Comparison of ENCODE assay signal across 8 cellular contexts in genomic region chr1:184805667-184806295, GRCh38. TPM values are rescaled to one million over a fixed set of nuclear protein-coding genes. Genes with fewer than 3 reads are reported as not detected.
DNase-seq lines count a peak whose midpoint lies in the region; ATAC-seq and TF ChIP-seq lines count a peak whose summit lies in the region.

No MANE protein-coding gene starts in this region.

- intact Hi-C loops in PC-9 (cut with micrococcal nuclease; ENCODE audit: unreplicated experiment): loop anchor here (1.0 to 5.0 kb wide), 6 partner anchors 177 to 1407 kb away; partner anchors contain the start of genes IVNS1ABP, SWT1 and TRMT1L

- no peaks in the 10 kb centered on the region for H3K9me2 ChIP-seq in Karpas-422 (replicated peaks; ENCODE audit: insufficient read depth, low read length)
- H3K9me2 ChIP-seq in PC-9 (ENCODE audit: insufficient read depth): no peaks in the 10 kb centered on the region

- no peaks in the 10 kb centered on the region for H3K9me3 ChIP-seq in Karpas-422 (ENCODE audit: low read length)
- H3K9me3 ChIP-seq in PC-9 (ENCODE audit: insufficient read depth, low read depth): no peaks in the 10 kb centered on the region

- H3K27ac ChIP-seq in Karpas-422 (ENCODE audit: low read length) (no peak overlapping the region), PC-9 (no peak overlapping the region)

- BruUV-seq in PC-9 (replicated peaks; lab: Mats Ljungman, UMichigan): no TSS peak

- H3K9me3 Mint-ChIP-seq in nephron: no peaks in the 10 kb centered on the region

- H3K27me3 Mint-ChIP-seq in nephron (ENCODE audit: low read depth): peaks cover 4% of the 10 kb centered on the region

- POLR2A ChIA-PET in PC-9 (lab: Charles Lee; ENCODE audit: unreplicated experiment): interaction anchor here (0.7 kb wide), 1 partner anchor 168 kb away, joined by 3 read pairs; the partner anchor contains the start of gene NIBAN1

- CTCF ChIA-PET in PC-9 (lab: Charles Lee): interaction anchor here (0.7 to 1.5 kb wide), 4 partner anchors 174 to 364 kb away, joined by 3 to 7 read pairs (median 6); no protein-coding TSS in a partner anchor

- H3K4me3 Mint-ChIP-seq in nephron: no peak overlapping the region

- no peak overlapping the region for H3K9ac ChIP-seq in Karpas-422 (ENCODE audit: low read length)

- peaks cover 26% of the 10 kb centered on the region for H3K4me1 ChIP-seq in Karpas-422 (ENCODE audit: low read length)
- H3K4me1 ChIP-seq in PC-9 (replicated peaks; ENCODE audit: insufficient read depth): peaks cover 17% of the 10 kb centered on the region

- H3K79me2 ChIP-seq in Karpas-422 (ENCODE audit: low read length): no peaks in the 10 kb centered on the region
- no peaks in the 10 kb centered on the region for H3K79me2 ChIP-seq in PC-9 (ENCODE audit: low read depth)

- TF ChIP-seq CTCF in PC-9 (conservative IDR thresholded peaks at IDR 0.05) (peak; percentile 90), fibroblast of mammary gland (conservative IDR thresholded peaks at IDR 0.05; ENCODE audit: control insufficient read depth, insufficient read depth, low read depth, low read length) (peak; percentile 95), nephron (IDR thresholded peaks at IDR 0.05; ENCODE audit: unreplicated experiment in 3 of 3) (peak; percentile 87 to 96 (median 88))

- H3F3A ChIP-seq in PC-9 (ENCODE audit: insufficient read depth, low read depth): peaks cover 15% of the 10 kb centered on the region

- peak overlapping the region; percentile 45 for H3K4me2 ChIP-seq in Karpas-422 (ENCODE audit: low read depth, low read length, poor library complexity, severe bottlenecking)
- H3K4me2 ChIP-seq in PC-9: no peak overlapping the region

- ATAC-seq in GM21737 (IDR thresholded peaks at IDR 0.05; ENCODE audit: unreplicated experiment): peak; percentile 91

- H3K36me3 Mint-ChIP-seq in nephron (ENCODE audit: low read depth): no peaks in the 10 kb centered on the region

- H3K36me3 ChIP-seq in Karpas-422 (ENCODE audit: insufficient read depth, low read length): no peaks in the 10 kb centered on the region; the same call in 1 of the 2 replicates
- no peaks in the 10 kb centered on the region for H3K36me3 ChIP-seq in PC-9 (ENCODE audit: low read depth)

- H3K4me1 Mint-ChIP-seq in nephron: peaks cover 10% of the 10 kb centered on the region

- H3K27ac Mint-ChIP-seq in nephron: peak overlapping the region in 2 of 3 experiments; percentile 6 to 25

- H3K27me3 ChIP-seq in Karpas-422 (ENCODE audit: low read length) (no peaks in the 10 kb centered on the region), PC-9 (ENCODE audit: insufficient read depth, low read depth) (no peaks in the 10 kb centered on the region)

- H4K20me1 ChIP-seq in Karpas-422 (ENCODE audit: insufficient read depth, low read depth, low read length) (no peaks in the 10 kb centered on the region), PC-9 (ENCODE audit: insufficient read depth) (no peaks in the 10 kb centered on the region)

- H2AFZ ChIP-seq in Karpas-422 (ENCODE audit: low read length): no peak overlapping the region
- H2AFZ ChIP-seq in PC-9: no peak overlapping the region

- H3K4me3 ChIP-seq in Karpas-422 (ENCODE audit: low read length) (no peak overlapping the region), PC-9 (no peak overlapping the region), fibroblast of mammary gland (ENCODE audit: control insufficient read depth, low read depth, low read length) (no peak overlapping the region)

- DNase-seq in DMS53 treated with DMSO at 0.1 percent for 48 hours (lab: John Stamatoyannopoulos, UW; ENCODE audit: unreplicated experiment): peak; percentile 86
- DNase-seq in Karpas-422: peak; percentile 85
- DNase-seq in PC-9: peak; percentile 63 to 81
- DNase-seq in activated T-cell treated with anti-CD3 and anti-CD28 coated beads, Interleukin-2, amount 50 U/mL, for 48 hours: peak; percentile 89 to 90
- DNase-seq in fibroblast of mammary gland (ENCODE audit: low read depth): peak; percentile 89
- peak; percentile 53 to 80 (median 70) for DNase-seq in stimulated activated naive CD4-positive, alpha-beta T cell (lab: John Stamatoyannopoulos, UW)

RNA-seq across cellular contexts. Expression of gene EDEM3, which starts 51.1 kb away (rescaled TPM):
- 28.9 and 49.7 TPM in 2 replicates for total RNA-seq in Karpas-422 (2014; rRNA removed; shearing (Covaris generic); ENCODE audit: low replicate concordance)
- 10.3 and 14.5 TPM in 2 replicates for total RNA-seq in PC-9 (2021)
